ENCODE assay signal across 9 cellular contexts in the genomic region with DNA sequence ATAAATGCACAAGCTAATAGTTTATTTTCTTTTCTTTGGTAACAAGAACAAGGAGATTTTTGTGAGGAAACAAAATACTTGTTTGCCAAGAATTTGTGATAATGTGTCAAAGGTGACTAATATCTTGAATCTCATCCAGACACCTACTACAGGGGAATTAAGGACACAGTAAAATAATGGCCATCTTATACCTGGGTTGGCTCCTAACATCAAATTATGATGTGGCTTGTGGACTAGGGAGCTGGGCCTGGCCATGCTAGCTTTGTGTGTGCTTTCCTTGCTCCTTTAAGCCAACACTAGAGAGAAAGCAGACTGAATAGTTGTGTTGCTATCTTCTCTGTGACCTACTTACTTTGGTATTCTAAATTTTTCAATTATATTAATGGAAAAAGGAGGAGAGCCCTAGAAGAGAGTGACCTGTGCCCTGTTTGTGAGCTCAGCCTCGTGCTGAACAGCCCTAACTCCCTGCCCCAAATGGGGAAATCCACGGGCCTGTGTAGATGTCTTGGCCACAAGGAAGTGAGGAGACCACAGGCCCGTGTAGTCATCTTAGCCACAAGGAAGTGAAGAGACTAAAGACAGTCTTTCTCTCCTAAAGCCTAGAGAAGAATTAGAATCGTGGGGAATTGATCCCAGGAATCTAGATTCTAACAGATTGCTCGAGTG. TPM values are rescaled to one million over a fixed set of nuclear protein-coding genes. Genes with fewer than 3 reads are reported as not detected.
DNase-seq lines count a peak whose midpoint lies in the region; ATAC-seq lines count a peak whose summit lies in the region.
"Had no signal": no experiment of that assay in that cellular context is flagged by ENCODE, and none has a peak within 500 bp of the region (broad histone marks: within the 10 kb centered on the region; RNA-seq: fewer than 3 reads in every experiment).

No MANE protein-coding gene starts in this region.

- H3K27me3 ChIP-seq in mesendoderm (ENCODE audit: insufficient read depth, low read length, poor library complexity) = no peaks in the 10 kb centered on the region
- H3K27me3 ChIP-seq: ascending aorta had no signal

- no peaks in the 10 kb centered on the region for H3K4me1 ChIP-seq in mesendoderm (ENCODE audit: control insufficient read depth, low read depth, low read length)

- H3K79me2 ChIP-seq in mesendoderm (ENCODE audit: control insufficient read depth, insufficient read depth, low read length) = no peaks in the 10 kb centered on the region

- DNase-seq in Daoy (ENCODE audit: low read depth) = peak; percentile 62
- peak; percentile 89 for DNase-seq in amniotic epithelial cell (ENCODE audit: low read depth)
- no peak for DNase-seq in mesendoderm
- DNase-seq in ecto neural progenitor cell (ENCODE audit: low spot score) = no peak
- DNase-seq in NCI-H1048 (lab: John Stamatoyannopoulos, UW) = no peak
- no peak for DNase-seq in SHP77 treated with DMSO at 0.1 percent for 48 hours (lab: John Stamatoyannopoulos, UW)

- H2BK15ac ChIP-seq in mesendoderm (replicated peaks; ENCODE audit: low read depth) = no peak overlapping the region

- H2BK5ac ChIP-seq in mesendoderm (ENCODE audit: low read length) = no peak overlapping the region

- H3K9ac ChIP-seq in mesendoderm (ENCODE audit: low read length) = no peak overlapping the region

- no peak overlapping the region for H3K23ac ChIP-seq in mesendoderm (ENCODE audit: low read length)

- ATAC-seq in GM21528 (IDR thresholded peaks at IDR 0.05; ENCODE audit: low FRiP score, unreplicated experiment) (peak; percentile 94), HG03575 (IDR thresholded peaks at IDR 0.05; ENCODE audit: extremely low read depth, insufficient number of reproducible peaks, low FRiP score, unreplicated experiment) (peak; percentile 93)

- no peak overlapping the region for H3K56ac ChIP-seq in mesendoderm (ENCODE audit: low read length)

- H4K8ac ChIP-seq in mesendoderm (ENCODE audit: low read depth, low read length) = no peak overlapping the region

- no peaks in the 10 kb centered on the region for H3K36me3 ChIP-seq in mesendoderm (ENCODE audit: control insufficient read depth, insufficient read depth, low read length)
- H3K36me3 ChIP-seq: ascending aorta had no signal

- H3K4me2 ChIP-seq in mesendoderm (ENCODE audit: low read length) = no peak overlapping the region

- H3K4me3 ChIP-seq in mesendoderm (ENCODE audit: low read length) = no peak overlapping the region
- H3K4me3 ChIP-seq: ascending aorta had no signal

- H3K4ac ChIP-seq in mesendoderm (ENCODE audit: low read depth, low read length) = no peak overlapping the region

- H3K27ac ChIP-seq in mesendoderm (ENCODE audit: low read depth, low read length) = no peak overlapping the region
- H3K27ac ChIP-seq: ascending aorta had no signal

- WGBS in mesendoderm (ENCODE audit: extremely low coverage, insufficient coverage, low lambda C conversion rate) = no CpG with 5 or more reads among the region's 5 CpGs

- H2BK120ac ChIP-seq in mesendoderm (ENCODE audit: low read depth, low read length) = no peak overlapping the region

- H4K5ac ChIP-seq in mesendoderm (ENCODE audit: low read length) = no peak overlapping the region

- no peaks in the 10 kb centered on the region for H3K79me1 ChIP-seq in mesendoderm (ENCODE audit: low read length)

- no peak overlapping the region for H2AK5ac ChIP-seq in mesendoderm (ENCODE audit: low read length)

- peak overlapping the region; percentile 92 for H3K18ac ChIP-seq in mesendoderm (ENCODE audit: low read length)

RNA-seq across cellular contexts. Expression of a gene that starts 23.3 kb away (rescaled TPM):
- total RNA-seq in Daoy (2014; rRNA removed; shearing (Covaris generic)) = 2.8 and 6.1 TPM in 2 replicates
- polyA plus RNA-seq in mesendoderm (2013, experiment 1 of 2) = 0.69 TPM
- polyA plus RNA-seq in mesendoderm (2013, experiment 2 of 2) = 0.52 TPM

Comparison
In these comparisons a context has a peak if more than half of its experiments do, and no peak if none do; other contexts are left out.
1. DNase-seq: peak in Daoy (single experiment) and amniotic epithelial cell (single experiment); none in mesendoderm (single experiment), ecto neural progenitor cell (single experiment), NCI-H1048 (single experiment) and SHP77 treated with DMSO at 0.1 percent for 48 hours (single experiment).